Comparison of ENCODE assay signal across 9 cellular contexts in genomic region chr17:74211141-74211928, GRCh38. TPM values are rescaled to one million over a fixed set of nuclear protein-coding genes. Genes with fewer than 3 reads are reported as not detected.
DNase-seq lines count a peak whose midpoint lies in the region; ATAC-seq and TF ChIP-seq lines count a peak whose summit lies in the region.
"Had no signal": no experiment of that assay in that cellular context is flagged by ENCODE, and none has a peak within 500 bp of the region (broad histone marks: within the 10 kb centered on the region; RNA-seq: fewer than 3 reads in every experiment).

No MANE protein-coding gene starts in this region.

- CTCF ChIA-PET in activated CD4-positive, alpha-beta T cell treated with anti-CD3 and anti-CD28 coated beads for 36 hours (lab: Charles Lee) = interaction anchor here (0.5 to 1.8 kb wide), 6 partner anchors 12 to 203 kb away, joined by 3 to 7 read pairs (median 3); no protein-coding TSS in a partner anchor
- CTCF ChIA-PET in activated CD8-positive, alpha-beta memory T cell treated with anti-CD3 and anti-CD28 coated beads, Interleukin-2, amount 10 ng/mL, durations not matched to agents 7 days and 5 days (lab: Charles Lee) = interaction anchor here (0.7 to 3.5 kb wide), 9 partner anchors 8 to 142 kb away, joined by 3 to 20 read pairs (median 4); partner anchors contain the start of gene RPL38

- H3K27ac ChIP-seq in substantia nigra (ENCODE audit: low read depth, low read length, poor library complexity, severe bottlenecking) = peak overlapping the region; percentile 96

- H3K9me3 Mint-ChIP-seq in activated CD4-positive, alpha-beta T cell treated with anti-CD3 and anti-CD28 coated beads for 36 hours (ENCODE audit: low read depth) = no peaks in the 10 kb centered on the region
- H3K9me3 Mint-ChIP-seq in activated CD8-positive, alpha-beta memory T cell treated with anti-CD3 and anti-CD28 coated beads, Interleukin-2, amount 10 ng/mL, durations not matched to agents 7 days and 5 days (ENCODE audit: low read depth) = no peaks in the 10 kb centered on the region

- TF ChIP-seq CTCF in foreskin fibroblast (IDR thresholded peaks at IDR 0.05; ENCODE audit: low read depth, low read length) = no peak

- peaks cover 45% of the 10 kb centered on the region for H3K36me3 Mint-ChIP-seq in activated CD4-positive, alpha-beta T cell treated with anti-CD3 and anti-CD28 coated beads for 36 hours (ENCODE audit: low read depth)
- peaks cover 32% of the 10 kb centered on the region for H3K36me3 Mint-ChIP-seq in activated CD8-positive, alpha-beta memory T cell treated with anti-CD3 and anti-CD28 coated beads, Interleukin-2, amount 10 ng/mL, durations not matched to agents 7 days and 5 days

- peaks cover 71% of the 10 kb centered on the region for H3K4me1 Mint-ChIP-seq in activated CD4-positive, alpha-beta T cell treated with anti-CD3 and anti-CD28 coated beads for 36 hours
- H3K4me1 Mint-ChIP-seq in activated CD8-positive, alpha-beta memory T cell treated with anti-CD3 and anti-CD28 coated beads, Interleukin-2, amount 10 ng/mL, durations not matched to agents 7 days and 5 days = peaks cover 70% of the 10 kb centered on the region

- POLR2A ChIA-PET in activated CD4-positive, alpha-beta T cell treated with anti-CD3 and anti-CD28 coated beads for 36 hours (lab: Charles Lee) = interaction anchor here (0.7 kb wide), 1 partner anchor 529 kb away, joined by 3 read pairs; no protein-coding TSS in a partner anchor

- peak overlapping the region; percentile 63 for H3K27ac Mint-ChIP-seq in activated CD4-positive, alpha-beta T cell treated with anti-CD3 and anti-CD28 coated beads for 36 hours
- H3K27ac Mint-ChIP-seq in activated CD8-positive, alpha-beta memory T cell treated with anti-CD3 and anti-CD28 coated beads, Interleukin-2, amount 10 ng/mL, durations not matched to agents 7 days and 5 days = peak overlapping the region; percentile 42

- no peak for ATAC-seq in activated CD4-positive, alpha-beta T cell treated with anti-CD3 and anti-CD28 coated beads for 36 hours
- ATAC-seq in activated CD8-positive, alpha-beta memory T cell treated with anti-CD3 and anti-CD28 coated beads, Interleukin-2, amount 10 ng/mL, durations not matched to agents 7 days and 5 days = no peak
- ATAC-seq in GM21381 (IDR thresholded peaks at IDR 0.05; ENCODE audit: unreplicated experiment) (no peak), GM19351 (IDR thresholded peaks at IDR 0.05; ENCODE audit: unreplicated experiment) (no peak)

- peak overlapping the region; percentile 77 to 83 for H3K4me3 ChIP-seq in foreskin fibroblast (ENCODE audit: low read depth in 1 of 2, low read length in 2 of 2)

- peak overlapping the region; percentile 74 for H3K4me3 Mint-ChIP-seq in activated CD4-positive, alpha-beta T cell treated with anti-CD3 and anti-CD28 coated beads for 36 hours
- peak overlapping the region; percentile 78 for H3K4me3 Mint-ChIP-seq in activated CD8-positive, alpha-beta memory T cell treated with anti-CD3 and anti-CD28 coated beads, Interleukin-2, amount 10 ng/mL, durations not matched to agents 7 days and 5 days

- DNase-seq in activated CD4-positive, alpha-beta T cell treated with anti-CD3 and anti-CD28 coated beads for 36 hours = no peak
- no peak for DNase-seq in activated CD4-positive, alpha-beta T cell treated with anti-CD3 and anti-CD28 coated beads, Interleukin-2, amount 50 U/mL, for 1 hour
- DNase-seq in activated CD8-positive, alpha-beta memory T cell treated with anti-CD3 and anti-CD28 coated beads, Interleukin-2, amount 10 ng/mL, durations not matched to agents 7 days and 5 days = no peak
- DNase-seq in foreskin fibroblast (peak in 1 of 2 donors; percentile 64), substantia nigra (lab: John Stamatoyannopoulos, UW) (peak in 4 of 49 donors; percentile 48 to 60 (median 54)), ureter (ENCODE audit: low spot score) (no peak)
- DNase-seq: DMS79 had no signal

- no peaks in the 10 kb centered on the region for H3K27me3 Mint-ChIP-seq in activated CD4-positive, alpha-beta T cell treated with anti-CD3 and anti-CD28 coated beads for 36 hours
- H3K27me3 Mint-ChIP-seq in activated CD8-positive, alpha-beta memory T cell treated with anti-CD3 and anti-CD28 coated beads, Interleukin-2, amount 10 ng/mL, durations not matched to agents 7 days and 5 days = no peaks in the 10 kb centered on the region

- intact Hi-C loops in activated CD4-positive, alpha-beta T cell treated with anti-CD3 and anti-CD28 coated beads for 36 hours (cut with DNase I, micrococcal nuclease) = loop anchor here (5.0 kb wide), 7 partner anchors 71 to 999 kb away; partner anchors contain the start of gene NAT9 (in 1 of the 2)

RNA-seq across cellular contexts. Expression of gene TTYH2, which starts 2.0 kb away (rescaled TPM):
- total RNA-seq in activated CD4-positive, alpha-beta T cell treated with anti-CD3 and anti-CD28 coated beads for 36 hours = 1 to 10 TPM; 2.7 to 3.4 TPM
- total RNA-seq in activated CD8-positive, alpha-beta memory T cell treated with anti-CD3 and anti-CD28 coated beads, Interleukin-2, amount 10 ng/mL, durations not matched to agents 7 days and 5 days = 10 to 100 TPM in 1 of 2 experiments, 1 to 10 TPM in 1; 7.1 to 12.8 TPM
- 8.2 TPM for total RNA-seq in ureter

RNA-seq across cellular contexts. Expression of gene RPL38, which starts 7.9 kb away (rescaled TPM):
- 1,000 to 10,000 TPM; 1,648 to 1,818 TPM for total RNA-seq in activated CD4-positive, alpha-beta T cell treated with anti-CD3 and anti-CD28 coated beads for 36 hours
- total RNA-seq in activated CD8-positive, alpha-beta memory T cell treated with anti-CD3 and anti-CD28 coated beads, Interleukin-2, amount 10 ng/mL, durations not matched to agents 7 days and 5 days = 100 to 1,000 TPM; 921 to 988 TPM
- total RNA-seq in ureter = 1,081 TPM
